Comparison of ENCODE assay signal across 21 cellular contexts in the genomic region with DNA sequence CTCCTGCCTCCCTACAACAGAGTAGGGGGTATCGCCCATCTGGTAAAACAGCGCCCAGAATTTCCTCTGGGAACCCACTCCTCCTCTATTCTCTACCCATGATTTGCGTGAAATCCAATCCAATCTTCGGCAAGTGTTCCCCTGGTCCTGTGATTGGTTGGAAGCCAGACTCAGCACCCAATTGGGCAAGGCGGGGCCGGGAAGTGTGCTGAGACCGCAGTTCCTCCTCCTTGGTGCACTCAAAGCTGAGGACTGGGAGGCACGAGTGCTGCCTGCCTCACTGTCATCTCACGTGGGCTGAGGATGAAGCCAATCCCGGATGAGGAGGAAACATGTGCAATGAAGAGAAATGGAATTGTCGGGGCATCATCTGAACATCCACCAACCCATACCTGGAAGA. TPM values are rescaled to one million over a fixed set of nuclear protein-coding genes. Genes with fewer than 3 reads are reported as not detected.
DNase-seq lines count a peak whose midpoint lies in the region; ATAC-seq, FAIRE-seq and TF ChIP-seq lines count a peak whose summit lies in the region.
"Had no signal": no experiment of that assay in that cellular context is flagged by ENCODE, and none has a peak within 500 bp of the region (broad histone marks: within the 10 kb centered on the region; RNA-seq: fewer than 3 reads in every experiment).

No MANE protein-coding gene starts in this region.

- H3F3A ChIP-seq in GM23338 (replicated peaks; ENCODE audit: low read depth), result no peaks in the 10 kb centered on the region

- FAIRE-seq in K562 (lab: Jason Lieb, UNC), result no peak
- FAIRE-seq: HepG2 had no signal

- BruUV-seq in K562 (replicated peaks; lab: Mats Ljungman, UMichigan), result no TSS peak

- no peak for TF ChIP-seq EP300 in K562 (IDR thresholded peaks at IDR 0.05; ENCODE audit: low read length)

- H3K9me3 Mint-ChIP-seq in GM23338, result no peaks in the 10 kb centered on the region; the same call in 2 of the 3 replicates
- H3K9me3 Mint-ChIP-seq in stimulated activated effector memory CD8-positive, alpha-beta T cell treated with anti-CD3 and anti-CD28 coated beads, Interleukin-12 subunit alpha, Interleukin-12 subunit beta, amount 100 ng/mL, for 72 hours, result no peaks in the 10 kb centered on the region
- H3K9me3 Mint-ChIP-seq: CD8-positive, alpha-beta memory T cell; HFFc6 had no signal

- H3K36me3 ChIP-seq in GM23338 (ENCODE audit: insufficient read depth) (no peaks in the 10 kb centered on the region), K562 (ENCODE audit: control insufficient read depth, insufficient read depth, low read length) (no peaks in the 10 kb centered on the region), neuronal stem cell (replicated peaks in 1 of 2; ENCODE audit: control insufficient read depth in 2 of 2, insufficient read depth in 2 of 2, low read length in 2 of 2) (no peaks in the 10 kb centered on the region)
- H3K36me3 ChIP-seq: BLaER1 treated with 17β-estradiol and CSF1 and Interleukin-3, amounts not matched to agents 10 nM and 100 nM; Peyer's patch had no signal

- H3K27me3 Mint-ChIP-seq in GM23338 (ENCODE audit: insufficient read depth, low read depth, poor library complexity), result peaks cover 12% of the 10 kb centered on the region

- in situ Hi-C loops in K562 (cut with MboI), result no loop called here

- no peak overlapping the region for H3K14ac ChIP-seq in neuronal stem cell (ENCODE audit: low read length)

- H3K27ac ChIP-seq in GM23338 (ENCODE audit: low read depth), result no peak overlapping the region
- H3K27ac ChIP-seq in K562 (ENCODE audit: extremely low read depth, low read depth, low read length), result no peak overlapping the region
- no peak overlapping the region for H3K27ac ChIP-seq in neuronal stem cell (replicated peaks; ENCODE audit: low read length)
- H3K27ac ChIP-seq: KMS-11, Peyer's patch had no signal

- no peaks in the 10 kb centered on the region for H3K4me1 ChIP-seq in GM23338 (ENCODE audit: insufficient read depth)
- peaks cover 0 to 3% of the 10 kb centered on the region in 2 experiments; a peak in 3 of 5 replicates for H3K4me1 ChIP-seq in K562 (replicated peaks in 1 of 2; ENCODE audit: control insufficient read depth in 2 of 2, insufficient read depth in 2 of 2, low read length in 2 of 2)
- H3K4me1 ChIP-seq in neuronal stem cell (ENCODE audit: control insufficient read depth in 2 of 2, insufficient read depth in 1 of 2, low read depth in 1 of 2, low read length in 2 of 2), result peaks cover 0 to 17% of the 10 kb centered on the region in 2 donors

- H2BK12ac ChIP-seq in neuronal stem cell (ENCODE audit: low read length), result no peak overlapping the region

- no peak overlapping the region for H2BK120ac ChIP-seq in neuronal stem cell (ENCODE audit: low read depth, low read length)

- no peak overlapping the region for H4K8ac ChIP-seq in neuronal stem cell (ENCODE audit: low read depth, low read length)

- no peak overlapping the region for H3K27ac Mint-ChIP-seq in GM23338
- no peak overlapping the region for H3K27ac Mint-ChIP-seq in stimulated activated effector memory CD8-positive, alpha-beta T cell treated with anti-CD3 and anti-CD28 coated beads, Interleukin-12 subunit alpha, Interleukin-12 subunit beta, amount 100 ng/mL, for 72 hours
- H3K27ac Mint-ChIP-seq: HFFc6 had no signal

- 1% methylated on average over 11 of the region's 11 CpGs for WGBS in K562 (ENCODE audit: insufficient coverage, low coverage, missing lambda C conversion rate)
- whole genome bisulfite sequencing in neuronal stem cell (ENCODE audit: extremely low coverage in 2 of 2, insufficient read length in 2 of 2, insufficient replicate concordance in 1 of 2), 2 donors, result no CpG with 5 or more reads among the region's 11 CpGs

- H3K4me2 ChIP-seq in GM23338, result no peak overlapping the region
- no peak overlapping the region for H3K4me2 ChIP-seq in K562 (ENCODE audit: insufficient read depth, low read length)
- H3K4me2 ChIP-seq in neuronal stem cell (ENCODE audit: insufficient read depth, low read length, poor library complexity, severe bottlenecking), result no peak overlapping the region
- H3K4me2 ChIP-seq: KMS-11 had no signal

- H3K27me3 ChIP-seq in GM23338 (ENCODE audit: insufficient read depth) (no peaks in the 10 kb centered on the region), K562 (ENCODE audit: control insufficient read depth in 2 of 2, insufficient read depth in 2 of 2, low read length in 2 of 2) (peaks cover 18 to 56% of the 10 kb centered on the region in 2 experiments; a peak in 3 of 5 replicates), neuronal stem cell (ENCODE audit: control insufficient read depth in 3 of 3, insufficient read depth in 3 of 3, low read depth in 1 of 3, low read length in 3 of 3) (no peaks in the 10 kb centered on the region)
- H3K27me3 ChIP-seq: BLaER1 treated with 17β-estradiol and CSF1 and Interleukin-3, amounts not matched to agents 10 nM and 100 nM; Peyer's patch had no signal

- H2AFZ ChIP-seq in GM23338 (no peak overlapping the region), K562 (ENCODE audit: low read depth, low read length) (no peak overlapping the region), neuronal stem cell (ENCODE audit: low read length) (no peak overlapping the region)

- H2BK5ac ChIP-seq in neuronal stem cell (ENCODE audit: low read length), result no peak overlapping the region

- H3K18ac ChIP-seq in neuronal stem cell (ENCODE audit: low read length), result peak overlapping the region; percentile 68

- H3K4me1 Mint-ChIP-seq in GM23338, result peaks cover 26% of the 10 kb centered on the region
- H3K4me1 Mint-ChIP-seq in stimulated activated effector memory CD8-positive, alpha-beta T cell treated with anti-CD3 and anti-CD28 coated beads, Interleukin-12 subunit alpha, Interleukin-12 subunit beta, amount 100 ng/mL, for 72 hours, result peaks cover 25% of the 10 kb centered on the region

- no peak for TF ChIP-seq POLR2A in K562 (conservative IDR thresholded peaks at IDR 0.05)

- H3K9me3 ChIP-seq in K562 (replicated peaks; ENCODE audit: control insufficient read depth, insufficient read depth, low read depth, low read length) (no peaks in the 10 kb centered on the region), neuronal stem cell (replicated peaks in 1 of 2; ENCODE audit: control insufficient read depth in 2 of 2, insufficient read depth in 1 of 2, low read depth in 1 of 2, low read length in 2 of 2) (no peaks in the 10 kb centered on the region)
- H3K9me3 ChIP-seq: Peyer's patch had no signal

- no peaks in the 10 kb centered on the region for H3K79me1 ChIP-seq in neuronal stem cell (ENCODE audit: low read depth, low read length)

- H4K20me1 ChIP-seq in GM23338 (replicated peaks; ENCODE audit: insufficient read depth) (no peaks in the 10 kb centered on the region), K562 (replicated peaks; ENCODE audit: control insufficient read depth, insufficient read depth, low read length) (peaks cover 3% of the 10 kb centered on the region; the same call in 1 of the 2 replicates)

- TF ChIP-seq CTCF in GM23338 (conservative IDR thresholded peaks at IDR 0.05; ENCODE audit: low read depth in 2 of 2) (no peak), K562 (IDR thresholded peaks at IDR 0.05 in 2 of 3, conservative IDR thresholded peaks at IDR 0.05 in 1 of 3; ENCODE audit: insufficient read depth in 2 of 3, low read depth in 1 of 3, low read length in 3 of 3) (no peak)

- H3K9ac ChIP-seq in K562 (ENCODE audit: insufficient read depth in 1 of 2, low read depth in 2 of 2, low read length in 2 of 2) (no peak overlapping the region), neuronal stem cell (ENCODE audit: low read depth, low read length, poor library complexity) (no peak overlapping the region)
- H3K9ac ChIP-seq: KMS-11 had no signal

- CTCF ChIA-PET in K562 (lab: Yijun Ruan, JAX; ENCODE audit: low intra/inter-chr PET ratio), result no interaction called here

- no peaks in the 10 kb centered on the region for H3K79me2 ChIP-seq in GM23338 (replicated peaks; ENCODE audit: insufficient read depth)
- H3K79me2 ChIP-seq in K562 (ENCODE audit: control insufficient read depth, insufficient read depth, low read length), result no peaks in the 10 kb centered on the region

- H3K23ac ChIP-seq in neuronal stem cell (ENCODE audit: low read depth, low read length, poor library complexity), result no peak overlapping the region

- no peaks in the 10 kb centered on the region for H3K36me3 Mint-ChIP-seq in GM23338 (ENCODE audit: low read depth)
- H3K36me3 Mint-ChIP-seq in stimulated activated effector memory CD8-positive, alpha-beta T cell treated with anti-CD3 and anti-CD28 coated beads, Interleukin-12 subunit alpha, Interleukin-12 subunit beta, amount 100 ng/mL, for 72 hours, result no peaks in the 10 kb centered on the region

- peak overlapping the region; percentile 65 for H2AK5ac ChIP-seq in neuronal stem cell (ENCODE audit: low read depth, low read length)

- H3K4me3 ChIP-seq in GM23338, result no peak overlapping the region
- no peak overlapping the region for H3K4me3 ChIP-seq in K562
- no peak overlapping the region for H3K4me3 ChIP-seq in neuronal stem cell (ENCODE audit: low read length in 2 of 2)
- H3K4me3 ChIP-seq: BLaER1 treated with 17β-estradiol and CSF1 and Interleukin-3, amounts not matched to agents 10 nM and 100 nM; Peyer's patch had no signal

- H3K9me2 ChIP-seq in GM23338 (ENCODE audit: insufficient read depth), result no peaks in the 10 kb centered on the region

- TF ChIP-seq RAD21 in K562 (CRISPR knock-in tag; conservative IDR thresholded peaks at IDR 0.05 in 1 of 2, IDR thresholded peaks at IDR 0.05 in 1 of 2), result no peak

- H4K91ac ChIP-seq in neuronal stem cell (ENCODE audit: low read depth, low read length, poor library complexity), result no peak overlapping the region

- intact Hi-C loops in K562 (cut with micrococcal nuclease) (no loop called here), cardiac septum (cut with DNase I) (no loop called here)

- H3K4ac ChIP-seq in neuronal stem cell (ENCODE audit: low read length), result no peak overlapping the region

- H3K9me1 ChIP-seq in K562 (ENCODE audit: control insufficient read depth, insufficient read depth, low read length), result no peaks in the 10 kb centered on the region

- H3K4me3 Mint-ChIP-seq in GM23338, result no peak overlapping the region
- no peak overlapping the region for H3K4me3 Mint-ChIP-seq in stimulated activated effector memory CD8-positive, alpha-beta T cell treated with anti-CD3 and anti-CD28 coated beads, Interleukin-12 subunit alpha, Interleukin-12 subunit beta, amount 100 ng/mL, for 72 hours
- H3K4me3 Mint-ChIP-seq: CD8-positive, alpha-beta memory T cell; HFFc6 had no signal

- ATAC-seq in GM23338 (peak; percentile 63), K562 (peak; percentile 35; the same call in 1 of the 3 replicates)
- no peak for ATAC-seq in stimulated activated effector memory CD8-positive, alpha-beta T cell treated with anti-CD3 and anti-CD28 coated beads, Interleukin-12 subunit alpha, Interleukin-12 subunit beta, amount 100 ng/mL, for 72 hours
- ATAC-seq: HepG2 had no signal

- POLR2A ChIA-PET in K562 (lab: Yijun Ruan, JAX), result interaction anchor here (1.0 kb wide), 1 partner anchor 14 kb away, joined by 3 read pairs; no protein-coding TSS in a partner anchor

- no peak overlapping the region for H2BK15ac ChIP-seq in neuronal stem cell (ENCODE audit: low read length)

- DNase-seq in GM23338 (ENCODE audit: low spot score), result peak; percentile 55
- DNase-seq in NCI-H2171 (lab: John Stamatoyannopoulos, UW), result peak; percentile 37
- peak in 1 of 4 experiments; percentile 37 for DNase-seq in K562 (ENCODE audit: extremely low read depth in 1 of 4, low spot score in 3 of 4)
- no peak for DNase-seq in neuronal stem cell (ENCODE audit: low spot score)
- no peak for DNase-seq in cardiac septum (ENCODE audit: low spot score)
- DNase-seq in C1 segment of cervical spinal cord (lab: John Stamatoyannopoulos, UW), result no peak
- DNase-seq in stimulated activated effector memory CD8-positive, alpha-beta T cell treated with anti-CD3 and anti-CD28 coated beads, Interleukin-12 subunit alpha, Interleukin-12 subunit beta, amount 100 ng/mL, for 72 hours (ENCODE audit: low spot score in 2 of 2), result no peak
- DNase-seq: CD8-positive, alpha-beta memory T cell; DMS79; HFFc6; NCI-H1417 treated with DMSO at 0.1 percent for 48 hours; NCI-H187 treated with DMSO at 0.1 percent for 48 hours; NCI-H345; NCI-H69; NK-92 treated with Interleukin-12 subunit alpha and Interleukin-12 subunit beta, amount 100 ng/mL, for 24 hours; SHP77 had no signal

RNA-seq across cellular contexts. Expression of gene CPLX2, which starts 21.0 kb away (rescaled TPM):
- total RNA-seq in GM23338 (2014; rRNA removed; shearing (Covaris generic)), result 0.45 and 0.66 TPM in 2 replicates
- polyA plus RNA-seq in GM23338 (2016; fragmentation: Nextera tagmentation; extraction: Ambion mirVana) (2.1 and 2.3 TPM in 2 replicates), K562 (2011; rRNA removed) (not detected in 2 replicates), K562 (2014; fragmentation: Illumina TruSeq; extraction: Trizol) (not detected in 2 replicates), K562 (2014; fragmentation: Nextera tagmentation; extraction: Ambion mirVana) (not detected), K562 (2014; rRNA removed) (not detected in 2 replicates)
- not detected in 2 replicates for total RNA-seq in K562 (2011; cell fraction: chromatin; rRNA removed; ENCODE audit: low replicate concordance)
- total RNA-seq in K562 (2011; cell fraction: nucleolus; rRNA removed), result not detected in 2 replicates
- total RNA-seq in K562 (2011; cell fraction: nucleoplasm; rRNA removed), result not detected in 2 replicates
- total RNA-seq in K562 (2014; rRNA removed) (not detected in 2 replicates), K562 (2014; rRNA removed; fragmentation: Illumina TruSeq; extraction: Trizol) (not detected in 2 replicates), K562 (2015; rRNA removed; fragmentation: Illumina TruSeq; extraction: Trizol) (not detected in 2 replicates), K562 (2021) (0.04 TPM in 1 of 2 replicates, not detected in the other), cardiac septum (not detected)
- polyA plus RNA-seq in K562 (2011; cell fraction: cytosol; rRNA removed), result not detected in 2 replicates
- polyA plus RNA-seq in K562 (2011; cell fraction: nucleus; rRNA removed), result not detected in 2 replicates
- polyA plus RNA-seq in K562 (2012), result 0.01 TPM in 1 of 2 replicates, not detected in the other
- not detected in 2 replicates for polyA minus RNA-seq in K562 (2011; rRNA and poly(A)+ RNA removed)
- polyA minus RNA-seq in K562 (2011; cell fraction: cytosol; rRNA and poly(A)+ RNA removed), result not detected in 2 replicates
- polyA minus RNA-seq in K562 (2011; cell fraction: nucleus; rRNA and poly(A)+ RNA removed), result not detected in 2 replicates
- polyA plus RNA-seq in neuronal stem cell (2013, experiment 1 of 2), result 0.10 TPM
- 0.07 TPM for polyA plus RNA-seq in neuronal stem cell (2013, experiment 2 of 2)
- total RNA-seq: CD8-positive, alpha-beta memory T cell; H4; HFFc6 had no signal
- polyA plus RNA-seq: CD8-positive, alpha-beta memory T cell had no signal

Comparison
In these comparisons a context has a peak if more than half of its experiments do, and no peak if none do; other contexts are left out.
1. DNase-seq: peak in GM23338 (single experiment) and NCI-H2171 (single experiment); none in neuronal stem cell (single experiment), cardiac septum (single experiment), C1 segment of cervical spinal cord (0 of 14) and stimulated activated effector memory CD8-positive, alpha-beta T cell treated with anti-CD3 and anti-CD28 coated beads, Interleukin-12 subunit alpha, Interleukin-12 subunit beta, amount 100 ng/mL, for 72 hours (0 of 2).